ENCODE assay signal across 5 cellular contexts in genomic region chr17:69695646-69696045, GRCh38.
"Had no signal": no experiment of that assay in that cellular context is flagged by ENCODE, and none has a peak within 500 bp of the region (broad histone marks: within the 10 kb centered on the region; RNA-seq: fewer than 3 reads in every experiment).

No MANE protein-coding gene starts in this region.

- DNase-seq: H9, HCEC 1CT, KBM-7 had no signal

- ATAC-seq: GM23338, HepG2 had no signal
